In genomic region chr10:106226123-106226522, GRCh38 we compare ENCODE assay signal across 20 cellular contexts.
DNase-seq lines count a peak whose midpoint lies in the region; TF ChIP-seq lines count a peak whose summit lies in the region.
"Had no signal": no experiment of that assay in that cellular context is flagged by ENCODE, and none has a peak within 500 bp of the region (broad histone marks: within the 10 kb centered on the region; RNA-seq: fewer than 3 reads in every experiment).

No MANE protein-coding gene starts in this region.

- H3K27me3 ChIP-seq in SK-N-SH (ENCODE audit: insufficient read depth): no peaks in the 10 kb centered on the region
- H3K27me3 ChIP-seq: BE2C; BLaER1 treated with 17β-estradiol and CSF1 and Interleukin-3, amounts not matched to agents 10 nM and 100 nM had no signal

- H3K9ac ChIP-seq in SK-N-SH: no peak overlapping the region
- H3K9ac ChIP-seq: BLaER1 treated with 17β-estradiol and CSF1 and Interleukin-3, amounts not matched to agents 10 nM and 100 nM; GM23248 had no signal

- no peaks in the 10 kb centered on the region for H3K9me3 ChIP-seq in HEK293 (ENCODE audit: control insufficient read depth, insufficient read depth, low read depth, low read length)
- no peaks in the 10 kb centered on the region for H3K9me3 ChIP-seq in SK-N-SH
- H3K9me3 ChIP-seq: BE2C; BLaER1 treated with 17β-estradiol and CSF1 and Interleukin-3, amounts not matched to agents 10 nM and 100 nM had no signal

- 6% methylated on average over 1 of the region's 1 CpG for WGBS in SK-N-SH (ENCODE audit: low lambda C conversion rate)

- H3K36me3 ChIP-seq in HEK293 (ENCODE audit: control insufficient read depth in 2 of 2, insufficient read depth in 1 of 2, low read length in 2 of 2): no peaks in the 10 kb centered on the region
- H3K36me3 ChIP-seq in SK-N-SH (replicated peaks in 1 of 2; ENCODE audit: control insufficient read depth in 1 of 2, insufficient read depth in 2 of 2, low read length in 1 of 2): no peaks in the 10 kb centered on the region
- H3K36me3 ChIP-seq: BE2C; BLaER1 treated with 17β-estradiol and CSF1 and Interleukin-3, amounts not matched to agents 10 nM and 100 nM had no signal

- H3K4me1 ChIP-seq in HEK293 (ENCODE audit: control insufficient read depth, insufficient read depth, low read length) (peaks cover 9% of the 10 kb centered on the region), SK-N-SH (ENCODE audit: control insufficient read depth in 1 of 2, insufficient read depth in 2 of 2, low read depth in 1 of 2, low read length in 1 of 2) (no peaks in the 10 kb centered on the region; a peak in 1 of 4 replicates)
- H3K4me1 ChIP-seq: BE2C; BLaER1 treated with 17β-estradiol and CSF1 and Interleukin-3, amounts not matched to agents 10 nM and 100 nM had no signal

- no peak overlapping the region for H3K27ac ChIP-seq in HEK293 (ENCODE audit: extremely low read depth, low read depth, low read length)
- no peak overlapping the region for H3K27ac ChIP-seq in SK-N-SH (ENCODE audit: low read depth in 2 of 2, low read length in 1 of 2)
- H3K27ac ChIP-seq: 22Rv1; BLaER1 treated with 17β-estradiol and CSF1 and Interleukin-3, amounts not matched to agents 10 nM and 100 nM; GM23248 had no signal

- TF ChIP-seq CTCF in HEK293 (tag by site-specific recombination; IDR thresholded peaks at IDR 0.05) (no peak), SK-N-SH (IDR thresholded peaks at IDR 0.05) (no peak)

- no peaks in the 10 kb centered on the region for H4K20me1 ChIP-seq in SK-N-SH (ENCODE audit: insufficient read depth)
- H4K20me1 ChIP-seq: BLaER1 treated with 17β-estradiol and CSF1 and Interleukin-3, amounts not matched to agents 10 nM and 100 nM had no signal

- H3F3A ChIP-seq in SK-N-SH (replicated peaks; ENCODE audit: insufficient read depth): no peaks in the 10 kb centered on the region

- no peak for TF ChIP-seq RAD21 in SK-N-SH (IDR thresholded peaks at IDR 0.05; ENCODE audit: low read length)

- H3K4me2 ChIP-seq in SK-N-SH: no peak overlapping the region
- H3K4me2 ChIP-seq: BLaER1 treated with 17β-estradiol and CSF1 and Interleukin-3, amounts not matched to agents 10 nM and 100 nM had no signal

- H3K79me2 ChIP-seq in SK-N-SH (ENCODE audit: insufficient read depth): no peaks in the 10 kb centered on the region

- POLR2A ChIA-PET in HEK293 (lab: Yijun Ruan, JAX) (no interaction called here), SK-N-SH (lab: Yijun Ruan, JAX) (no interaction called here)

- TF ChIP-seq EP300 in SK-N-SH (IDR thresholded peaks at IDR 0.05; ENCODE audit: borderline replicate concordance in 1 of 2, low read depth in 1 of 2, low read length in 1 of 2): no peak

- DNase-seq in EH (ENCODE audit: low read depth): peak; percentile 51
- no peak for DNase-seq in SK-N-SH
- no peak for DNase-seq in activated CD8-positive, alpha-beta memory T cell treated with anti-CD3 and anti-CD28 coated beads for 24 hours
- DNase-seq in NCI-H2196 (lab: John Stamatoyannopoulos, UW; ENCODE audit: unreplicated experiment): no peak
- DNase-seq in hippocampal formation (lab: John Stamatoyannopoulos, UW): no peak
- DNase-seq: ACHN; AML-193; BE2C; CD4-positive, alpha-beta T cell; CD8-positive, alpha-beta memory T cell; DMS 273 treated with DMSO at 0.1 percent for 48 hours; DMS79; GDM1; H7; HCEC 1CT had no signal

- H2AFZ ChIP-seq in SK-N-SH (ENCODE audit: low read depth): no peak overlapping the region
- H2AFZ ChIP-seq: GM23248 had no signal

- CTCF ChIA-PET in HEK293 (lab: Yijun Ruan, JAX): no interaction called here
- CTCF ChIA-PET in SK-N-SH (lab: Yijun Ruan, JAX): interaction anchor here (0.8 kb wide), 1 partner anchor 130 kb away, joined by 4 read pairs; no protein-coding TSS in a partner anchor

- H3K4me3 ChIP-seq in HEK293 (ENCODE audit: low read depth, low read length) (no peak overlapping the region), SK-N-SH (ENCODE audit: low read depth in 2 of 2, low read length in 1 of 2) (no peak overlapping the region)
- H3K4me3 ChIP-seq: BLaER1 treated with 17β-estradiol and CSF1 and Interleukin-3, amounts not matched to agents 10 nM and 100 nM; GM12878; GM23248 had no signal

- no peaks in the 10 kb centered on the region for H3K9me2 ChIP-seq in SK-N-SH

TF ChIP-seq in HEK293, 187 proteins besides CTCF, POLR2A, EP300 and RAD21:
- TF ChIP-seq HIC1 (tag by site-specific recombination; IDR thresholded peaks at IDR 0.05) (no peak), HOXD13 (CRISPR knock-in tag; IDR thresholded peaks at IDR 0.05; ENCODE audit: borderline replicate concordance) (peak; percentile 55; the same call in 1 of the 2 replicates), SCRT2 (tag by site-specific recombination; IDR thresholded peaks at IDR 0.05) (no peak), HOXC10 (CRISPR knock-in tag; IDR thresholded peaks at IDR 0.05) (no peak), TCF7L2 (IDR thresholded peaks at IDR 0.05; ENCODE audit: borderline replicate concordance, low read depth, low read length) (peak; percentile 49; the same call in 1 of the 2 replicates)

TF ChIP-seq in SK-N-SH, 30 proteins besides CTCF, POLR2A, EP300 and RAD21:
- TF ChIP-seq RCOR1 (IDR thresholded peaks at IDR 0.05; ENCODE audit: low read length): no peak
- TF ChIP-seq GATA2 (CRISPR knock-in tag; IDR thresholded peaks at IDR 0.05): peak; percentile 22; the same call in 1 of the 2 replicates
